Comparison of ENCODE assay signal across 16 cellular contexts in the genomic region with DNA sequence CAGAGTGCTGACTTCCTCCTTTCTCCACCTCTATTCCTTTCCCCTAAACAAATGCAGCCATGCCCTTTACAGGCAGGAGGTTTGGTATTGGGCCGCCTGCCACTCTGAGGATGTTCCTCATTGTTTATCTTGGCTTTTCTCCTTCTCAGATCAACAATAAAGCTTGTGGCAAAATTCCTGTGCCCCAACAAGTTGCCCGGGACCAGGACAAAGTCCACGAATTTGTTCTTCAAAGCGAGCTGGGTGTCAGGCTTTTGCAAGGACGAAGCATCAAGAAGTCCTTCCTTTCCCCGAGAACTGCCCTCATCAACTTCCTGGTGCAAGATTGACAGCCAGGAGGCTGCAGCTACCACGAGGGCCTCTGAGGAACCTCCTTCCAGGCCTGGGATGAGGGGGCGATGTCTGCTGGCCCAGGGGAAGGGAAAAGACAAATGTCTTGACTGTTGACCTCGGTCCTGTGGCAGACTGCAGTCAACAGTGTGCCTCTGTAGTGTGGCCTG. TPM values are rescaled to one million over a fixed set of nuclear protein-coding genes. Genes with fewer than 3 reads are reported as not detected.
A peak's percentile ranks its signal among the peaks of the same experiment; 100 is the strongest.
DNase-seq lines count a peak whose midpoint lies in the region; ATAC-seq and TF ChIP-seq lines count a peak whose summit lies in the region.
"Had no signal": no experiment of that assay in that cellular context is flagged by ENCODE, and none has a peak within 500 bp of the region (broad histone marks: within the 10 kb centered on the region; RNA-seq: fewer than 3 reads in every experiment).

No MANE protein-coding gene starts in this region.

- no peak for ATAC-seq in activated CD4-positive, alpha-beta T cell treated with anti-CD3 and anti-CD28 coated beads for 36 hours
- peak; percentile 45 to 73 (median 65) for ATAC-seq in right lobe of liver

- H3K36me3 ChIP-seq in adrenal gland (replicated peaks in 1 of 2) (no peaks in the 10 kb centered on the region), right lobe of liver (no peaks in the 10 kb centered on the region), stomach (peaks cover 0 to 13% (median 7%) of the 10 kb centered on the region in 4 donors)

- 67 to 81% (median 76%) methylated on average over 6 to 9 of the region's 9 CpGs for WGBS in adrenal gland, 4 donors
- WGBS in right lobe of liver (ENCODE audit: insufficient coverage, low coverage, low lambda C conversion rate, missing lambda C conversion rate) = 5% methylated on average over 8 of the region's 9 CpGs
- 32 to 53% (median 47%) methylated on average over 9 of the region's 9 CpGs for WGBS in stomach, 5 donors

- H3K36me3 Mint-ChIP-seq in activated CD4-positive, alpha-beta T cell treated with anti-CD3 and anti-CD28 coated beads, Interleukin-2, amount 10 ng/mL, durations not matched to agents 7 days and 5 days (ENCODE audit: low read depth) = peaks cover 11% of the 10 kb centered on the region
- H3K36me3 Mint-ChIP-seq in activated CD4-positive, alpha-beta T cell treated with anti-CD3 and anti-CD28 coated beads for 36 hours (ENCODE audit: low read depth) = peaks cover 11% of the 10 kb centered on the region

- H3K4me1 ChIP-seq in adrenal gland (replicated peaks in 1 of 2) (peaks cover 5 to 48% of the 10 kb centered on the region in 2 donors), right lobe of liver (peaks cover 0 to 68% (median 37%) of the 10 kb centered on the region in 4 donors), stomach (peaks cover 15 to 61% (median 23%) of the 10 kb centered on the region in 4 donors)
- H3K4me1 ChIP-seq: Peyer's patch had no signal

- POLR2A ChIA-PET in activated CD4-positive, alpha-beta T cell treated with anti-CD3 and anti-CD28 coated beads, Interleukin-2, amount 10 ng/mL, durations not matched to agents 7 days and 5 days (lab: Charles Lee) = no interaction called here
- POLR2A ChIA-PET in activated CD4-positive, alpha-beta T cell treated with anti-CD3 and anti-CD28 coated beads for 36 hours (lab: Charles Lee) = no interaction called here

- no peak overlapping the region for H3K4me3 Mint-ChIP-seq in activated CD4-positive, alpha-beta T cell treated with anti-CD3 and anti-CD28 coated beads, Interleukin-2, amount 10 ng/mL, durations not matched to agents 7 days and 5 days
- H3K4me3 Mint-ChIP-seq in activated CD4-positive, alpha-beta T cell treated with anti-CD3 and anti-CD28 coated beads for 36 hours = no peak overlapping the region
- H3K4me3 Mint-ChIP-seq: activated CD4-positive, alpha-beta memory T cell treated with anti-CD3 and anti-CD28 coated beads, Interleukin-2, amount 10 ng/mL, durations not matched to agents 7 days and 5 days; central memory CD8-positive, alpha-beta T cell; type B pancreatic cell had no signal

- no peaks in the 10 kb centered on the region for H3K27me3 Mint-ChIP-seq in activated CD4-positive, alpha-beta T cell treated with anti-CD3 and anti-CD28 coated beads, Interleukin-2, amount 10 ng/mL, durations not matched to agents 7 days and 5 days
- no peaks in the 10 kb centered on the region for H3K27me3 Mint-ChIP-seq in activated CD4-positive, alpha-beta T cell treated with anti-CD3 and anti-CD28 coated beads for 36 hours
- H3K27me3 Mint-ChIP-seq: activated CD4-positive, alpha-beta memory T cell treated with anti-CD3 and anti-CD28 coated beads, Interleukin-2, amount 10 ng/mL, durations not matched to agents 7 days and 5 days; central memory CD8-positive, alpha-beta T cell; type B pancreatic cell had no signal

- no peak for TF ChIP-seq POLR2A in adrenal gland (IDR thresholded peaks at IDR 0.05)
- peak; percentile 20 for TF ChIP-seq POLR2A in right lobe of liver (IDR thresholded peaks at IDR 0.05)
- no peak for TF ChIP-seq POLR2A in stomach (IDR thresholded peaks at IDR 0.05)

- DNase-seq in activated CD4-positive, alpha-beta T cell treated with anti-CD3 and anti-CD28 coated beads, Interleukin-2, amount 10 ng/mL, durations not matched to agents 7 days and 5 days = no peak
- no peak for DNase-seq in activated CD4-positive, alpha-beta T cell treated with anti-CD3 and anti-CD28 coated beads for 36 hours
- DNase-seq in adrenal gland = no peak
- DNase-seq in right lobe of liver = peak; percentile 79 to 93 (median 88)
- DNase-seq in stomach = peak; percentile 35
- DNase-seq in COLO668 (lab: John Stamatoyannopoulos, UW; ENCODE audit: unreplicated experiment) = no peak
- no peak for DNase-seq in NCI-H345 (lab: John Stamatoyannopoulos, UW)
- no peak for DNase-seq in stimulated activated CD4-positive, alpha-beta T cell treated with anti-CD3 and anti-CD28 coated beads, Interleukin-12 subunit alpha, Interleukin-12 subunit beta, amount 100 ng/mL, for 4 hours
- DNase-seq: activated gamma-delta T cell treated with Interleukin-2 at 50 U/mL for 16 hours, GOT3, NCI-H1417 treated with DMSO at 0.1 percent for 48 hours, NCI-H510A, Peyer's patch had no signal

- no peaks in the 10 kb centered on the region for H3K4me1 Mint-ChIP-seq in activated CD4-positive, alpha-beta T cell treated with anti-CD3 and anti-CD28 coated beads, Interleukin-2, amount 10 ng/mL, durations not matched to agents 7 days and 5 days
- H3K4me1 Mint-ChIP-seq in activated CD4-positive, alpha-beta T cell treated with anti-CD3 and anti-CD28 coated beads for 36 hours = peaks cover 5% of the 10 kb centered on the region
- H3K4me1 Mint-ChIP-seq: activated CD4-positive, alpha-beta memory T cell treated with anti-CD3 and anti-CD28 coated beads, Interleukin-2, amount 10 ng/mL, durations not matched to agents 7 days and 5 days had no signal

- intact Hi-C loops in activated CD4-positive, alpha-beta T cell treated with anti-CD3 and anti-CD28 coated beads for 36 hours (cut with DNase I, micrococcal nuclease) = loop anchor here in 1 of 2 experiments (5.0 kb wide), 1 partner anchor 35 kb away; no protein-coding TSS in a partner anchor
- intact Hi-C loops in adrenal gland (cut with DNase I) (no loop called here), right lobe of liver (cut with DNase I) (no loop called here), stomach (cut with DNase I; ENCODE audit: low total_unique reads) (no loop called here)

- H3K9me3 Mint-ChIP-seq in activated CD4-positive, alpha-beta T cell treated with anti-CD3 and anti-CD28 coated beads, Interleukin-2, amount 10 ng/mL, durations not matched to agents 7 days and 5 days = no peaks in the 10 kb centered on the region
- H3K9me3 Mint-ChIP-seq in activated CD4-positive, alpha-beta T cell treated with anti-CD3 and anti-CD28 coated beads for 36 hours (ENCODE audit: low read depth) = no peaks in the 10 kb centered on the region
- H3K9me3 Mint-ChIP-seq: activated CD4-positive, alpha-beta memory T cell treated with anti-CD3 and anti-CD28 coated beads, Interleukin-2, amount 10 ng/mL, durations not matched to agents 7 days and 5 days; central memory CD8-positive, alpha-beta T cell; type B pancreatic cell had no signal

- H3K27ac Mint-ChIP-seq in activated CD4-positive, alpha-beta T cell treated with anti-CD3 and anti-CD28 coated beads, Interleukin-2, amount 10 ng/mL, durations not matched to agents 7 days and 5 days = peak overlapping the region; percentile 54
- no peak overlapping the region for H3K27ac Mint-ChIP-seq in activated CD4-positive, alpha-beta T cell treated with anti-CD3 and anti-CD28 coated beads for 36 hours
- H3K27ac Mint-ChIP-seq: activated CD4-positive, alpha-beta memory T cell treated with anti-CD3 and anti-CD28 coated beads, Interleukin-2, amount 10 ng/mL, durations not matched to agents 7 days and 5 days; type B pancreatic cell had no signal

- TF ChIP-seq CTCF in adrenal gland (IDR thresholded peaks at IDR 0.05) (no peak), right lobe of liver (IDR thresholded peaks at IDR 0.05) (no peak), stomach (IDR thresholded peaks at IDR 0.05) (no peak)

- no peak for TF ChIP-seq EP300 in stomach (IDR thresholded peaks at IDR 0.05)

- H3K27me3 ChIP-seq in adrenal gland (no peaks in the 10 kb centered on the region), right lobe of liver (no peaks in the 10 kb centered on the region), stomach (no peaks in the 10 kb centered on the region)
- H3K27me3 ChIP-seq: Peyer's patch had no signal

- no peaks in the 10 kb centered on the region for H3K9me3 ChIP-seq in adrenal gland (replicated peaks in 1 of 3)
- no peaks in the 10 kb centered on the region for H3K9me3 ChIP-seq in right lobe of liver
- H3K9me3 ChIP-seq in stomach = no peaks in the 10 kb centered on the region
- H3K9me3 ChIP-seq: Peyer's patch had no signal

- CTCF ChIA-PET in activated CD4-positive, alpha-beta T cell treated with anti-CD3 and anti-CD28 coated beads, Interleukin-2, amount 10 ng/mL, durations not matched to agents 7 days and 5 days (lab: Charles Lee) = interaction anchor here (0.6 to 2.5 kb wide), 5 partner anchors 9 to 184 kb away, joined by 3 to 8 read pairs (median 3); no protein-coding TSS in a partner anchor
- CTCF ChIA-PET in activated CD4-positive, alpha-beta T cell treated with anti-CD3 and anti-CD28 coated beads for 36 hours (lab: Charles Lee) = interaction anchor here (0.6 to 3.6 kb wide), 12 partner anchors 9 to 1540 kb away, joined by 3 to 16 read pairs (median 4); no protein-coding TSS in a partner anchor

- H3K27ac ChIP-seq in adrenal gland (peak overlapping the region; percentile 36 to 88 (median 60)), right lobe of liver (peak overlapping the region; percentile 70 to 89 (median 70)), stomach (peak overlapping the region in 4 of 5 donors; percentile 41 to 72 (median 62))

- H3K4me3 ChIP-seq in adrenal gland = no peak overlapping the region
- H3K4me3 ChIP-seq in right lobe of liver = no peak overlapping the region
- no peak overlapping the region for H3K4me3 ChIP-seq in stomach
- H3K4me3 ChIP-seq: Peyer's patch had no signal

RNA-seq across cellular contexts. Expression of gene LIMD1, which starts 47.3 kb away (rescaled TPM):
- total RNA-seq in activated CD4-positive, alpha-beta T cell treated with anti-CD3 and anti-CD28 coated beads, Interleukin-2, amount 10 ng/mL, durations not matched to agents 7 days and 5 days = 10 to 100 TPM; 45.1 to 47.7 TPM
- total RNA-seq in activated CD4-positive, alpha-beta T cell treated with anti-CD3 and anti-CD28 coated beads for 36 hours = 10 to 100 TPM; 20.1 to 22.9 TPM
- total RNA-seq in adrenal gland (10 to 100 TPM in 7 of 8 donors, 1 to 10 TPM in 1; 8.1 to 27.2 (median 20.6) TPM), right lobe of liver (10 to 100 TPM; 23.4 to 47.7 (median 31.0) TPM), stomach (10 to 100 TPM; 10.1 to 91.1 (median 25.3) TPM)
- polyA plus RNA-seq in adrenal gland (1 to 10 TPM; 2.0 to 8.3 (median 5.6) TPM), stomach (1 to 10 TPM; 2.3 to 3.7 (median 3.4) TPM)

Comparison
In these comparisons a context has a peak if more than half of its experiments do, and no peak if none do; other contexts are left out.
1. DNase-seq: peak in right lobe of liver (3 of 3) and stomach (single experiment); none in activated CD4-positive, alpha-beta T cell treated with anti-CD3 and anti-CD28 coated beads, Interleukin-2, amount 10 ng/mL, durations not matched to agents 7 days and 5 days (single experiment), activated CD4-positive, alpha-beta T cell treated with anti-CD3 and anti-CD28 coated beads for 36 hours (single experiment), adrenal gland (0 of 7), COLO668 (single experiment), NCI-H345 (single experiment) and stimulated activated CD4-positive, alpha-beta T cell treated with anti-CD3 and anti-CD28 coated beads, Interleukin-12 subunit alpha, Interleukin-12 subunit beta, amount 100 ng/mL, for 4 hours (single experiment).
2. Peak in every context shown above with its lines, with median percentiles within 50 percentile points of each other: H3K27ac ChIP-seq.